In the genomic region with DNA sequence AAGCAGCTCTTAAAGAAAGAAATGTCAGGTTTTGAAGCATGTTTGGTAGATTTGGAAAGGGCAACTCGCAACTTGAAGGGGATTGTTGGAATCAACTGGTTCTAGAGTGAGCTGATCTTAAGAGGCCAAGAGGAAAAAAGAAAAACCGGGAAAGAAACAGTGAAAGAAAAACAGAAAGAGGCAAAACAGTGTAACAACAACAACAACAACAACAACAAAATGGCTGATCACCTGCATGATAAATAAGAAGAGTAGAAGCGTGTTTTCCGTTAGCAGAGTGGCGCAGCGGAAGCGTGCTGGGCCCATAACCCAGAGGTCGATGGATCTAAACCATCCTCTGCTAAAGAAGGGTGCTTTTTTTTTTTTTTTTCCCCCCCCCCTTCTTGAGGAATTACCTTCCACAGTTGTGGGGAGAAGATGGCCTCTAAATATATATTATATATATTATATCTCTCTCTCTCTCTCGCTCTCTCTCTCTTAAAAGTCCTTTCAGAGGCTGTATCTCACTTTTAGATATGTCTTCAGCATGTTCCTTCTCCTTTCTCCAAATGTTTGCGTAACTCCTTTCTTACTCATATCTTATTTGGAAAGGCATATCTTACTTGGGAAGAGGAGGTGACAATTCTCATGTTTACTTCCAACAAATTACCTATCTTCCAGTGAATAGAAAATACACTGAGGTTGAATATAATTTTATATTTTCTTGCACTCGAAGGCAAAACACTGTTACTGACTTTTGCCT, we compare ENCODE assay signal across 1 cellular context.
TF ChIP-seq lines count a peak whose summit lies in the region.

No MANE protein-coding gene starts in this region.

TF ChIP-seq in K562, 482 proteins besides CTCF, POLR2A, EP300 and RAD21 (continued from another document and continues in another):
- TF ChIP-seq, protein P1, sequence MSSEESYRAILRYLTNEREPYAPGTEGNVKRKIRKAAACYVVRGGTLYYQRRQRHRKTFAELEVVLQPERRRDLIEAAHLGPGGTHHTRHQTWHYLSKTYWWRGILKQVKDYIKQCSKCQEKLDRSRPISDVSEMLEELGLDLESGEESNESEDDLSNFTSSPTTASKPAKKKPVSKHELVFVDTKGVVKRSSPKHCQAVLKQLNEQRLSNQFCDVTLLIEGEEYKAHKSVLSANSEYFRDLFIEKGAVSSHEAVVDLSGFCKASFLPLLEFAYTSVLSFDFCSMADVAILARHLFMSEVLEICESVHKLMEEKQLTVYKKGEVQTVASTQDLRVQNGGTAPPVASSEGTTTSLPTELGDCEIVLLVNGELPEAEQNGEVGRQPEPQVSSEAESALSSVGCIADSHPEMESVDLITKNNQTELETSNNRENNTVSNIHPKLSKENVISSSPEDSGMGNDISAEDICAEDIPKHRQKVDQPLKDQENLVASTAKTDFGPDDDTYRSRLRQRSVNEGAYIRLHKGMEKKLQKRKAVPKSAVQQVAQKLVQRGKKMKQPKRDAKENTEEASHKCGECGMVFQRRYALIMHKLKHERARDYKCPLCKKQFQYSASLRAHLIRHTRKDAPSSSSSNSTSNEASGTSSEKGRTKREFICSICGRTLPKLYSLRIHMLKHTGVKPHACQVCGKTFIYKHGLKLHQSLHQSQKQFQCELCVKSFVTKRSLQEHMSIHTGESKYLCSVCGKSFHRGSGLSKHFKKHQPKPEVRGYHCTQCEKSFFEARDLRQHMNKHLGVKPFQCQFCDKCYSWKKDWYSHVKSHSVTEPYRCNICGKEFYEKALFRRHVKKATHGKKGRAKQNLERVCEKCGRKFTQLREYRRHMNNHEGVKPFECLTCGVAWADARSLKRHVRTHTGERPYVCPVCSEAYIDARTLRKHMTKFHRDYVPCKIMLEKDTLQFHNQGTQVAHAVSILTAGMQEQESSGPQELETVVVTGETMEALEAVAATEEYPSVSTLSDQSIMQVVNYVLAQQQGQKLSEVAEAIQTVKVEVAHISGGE (CRISPR knock-in tag; IDR thresholded peaks at IDR 0.05), result 0 out of 6 replicates have a peak, but pooled peaks of 1 of the 3 experiments have one; percentile 28
- TF ChIP-seq ZFP30 (CRISPR knock-in tag; IDR thresholded peaks at IDR 0.05; ENCODE audit: borderline replicate concordance) (no peak), ZNF134 (CRISPR knock-in tag; conservative IDR thresholded peaks at IDR 0.05) (no peak), NR4A1 (CRISPR knock-in tag; IDR thresholded peaks at IDR 0.05) (no peak), NR4A1 (tag; IDR thresholded peaks at IDR 0.05) (no peak), ZNF384 (IDR thresholded peaks at IDR 0.05; ENCODE audit: low read depth, low read length) (peak; percentile 96), EGR1 (conservative IDR thresholded peaks at IDR 0.05) (no peak), TCF7 (IDR thresholded peaks at IDR 0.05; ENCODE audit: borderline replicate concordance) (no peak), TBP (optimal IDR thresholded peaks at IDR 0.05; ENCODE audit: low read depth, low read length) (peak; percentile 99), ZKSCAN3 (CRISPR knock-in tag; IDR thresholded peaks at IDR 0.05) (no peak), IFI16 (CRISPR knock-in tag; IDR thresholded peaks at IDR 0.05) (no peak), DIDO1 (tag; IDR thresholded peaks at IDR 0.05; ENCODE audit: low read depth) (peak; percentile 66), BRD9 (IDR thresholded peaks at IDR 0.05; ENCODE audit: low read depth, partially characterized antibody) (peak; percentile 98), NUFIP1 (IDR thresholded peaks at IDR 0.05; ENCODE audit: partially characterized antibody) (peak; percentile 87), SMAD4 (CRISPR knock-in tag; conservative IDR thresholded peaks at IDR 0.05) (no peak), ZNF12 (CRISPR knock-in tag; IDR thresholded peaks at IDR 0.05) (no peak), ZNF316 (IDR thresholded peaks at IDR 0.05) (peak; percentile 28; the same call in 1 of the 2 replicates), SNIP1 (IDR thresholded peaks at IDR 0.05; ENCODE audit: low read depth) (no peak), BCL6 (CRISPR knock-in tag; IDR thresholded peaks at IDR 0.05) (no peak), MEF2D (tag; conservative IDR thresholded peaks at IDR 0.05; ENCODE audit: low read depth) (peak; percentile 50), BRF1 (IDR thresholded peaks at IDR 0.05; ENCODE audit: borderline replicate concordance, extremely low read depth, insufficient read length) (no peak), TFAM (CRISPR knock-in tag; conservative IDR thresholded peaks at IDR 0.05) (no peak), NFE2 (IDR thresholded peaks at IDR 0.05; ENCODE audit: low read depth) (no peak), ZSCAN32 (CRISPR knock-in tag; IDR thresholded peaks at IDR 0.05) (no peak), CBX8 (IDR thresholded peaks at IDR 0.05; ENCODE audit: borderline replicate concordance, extremely low read depth, low read depth, low read length, poor library complexity, severe bottlenecking) (no peak), POLR3A (IDR thresholded peaks at IDR 0.05; ENCODE audit: borderline replicate concordance, extremely low read depth, insufficient read depth, insufficient read length) (peak; percentile 90), MEF2A (IDR thresholded peaks at IDR 0.05; ENCODE audit: control insufficient read depth, low read depth, low read length) (no peak), CBX3 (IDR thresholded peaks at IDR 0.05; ENCODE audit: borderline replicate concordance in 1 of 2, low read length in 2 of 2) (0 out of 3 replicates have a peak, but pooled peaks of 1 of the 2 experiments have one; percentile 38), ZNF124 (CRISPR knock-in tag; IDR thresholded peaks at IDR 0.05) (no peak), ZNF696 (CRISPR knock-in tag; conservative IDR thresholded peaks at IDR 0.05) (no peak)
- TF ChIP-seq, protein P2, sequence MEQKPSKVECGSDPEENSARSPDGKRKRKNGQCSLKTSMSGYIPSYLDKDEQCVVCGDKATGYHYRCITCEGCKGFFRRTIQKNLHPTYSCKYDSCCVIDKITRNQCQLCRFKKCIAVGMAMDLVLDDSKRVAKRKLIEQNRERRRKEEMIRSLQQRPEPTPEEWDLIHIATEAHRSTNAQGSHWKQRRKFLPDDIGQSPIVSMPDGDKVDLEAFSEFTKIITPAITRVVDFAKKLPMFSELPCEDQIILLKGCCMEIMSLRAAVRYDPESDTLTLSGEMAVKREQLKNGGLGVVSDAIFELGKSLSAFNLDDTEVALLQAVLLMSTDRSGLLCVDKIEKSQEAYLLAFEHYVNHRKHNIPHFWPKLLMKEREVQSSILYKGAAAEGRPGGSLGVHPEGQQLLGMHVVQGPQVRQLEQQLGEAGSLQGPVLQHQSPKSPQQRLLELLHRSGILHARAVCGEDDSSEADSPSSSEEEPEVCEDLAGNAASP (IDR thresholded peaks at IDR 0.05), result no peak
- TF ChIP-seq, protein P3, sequence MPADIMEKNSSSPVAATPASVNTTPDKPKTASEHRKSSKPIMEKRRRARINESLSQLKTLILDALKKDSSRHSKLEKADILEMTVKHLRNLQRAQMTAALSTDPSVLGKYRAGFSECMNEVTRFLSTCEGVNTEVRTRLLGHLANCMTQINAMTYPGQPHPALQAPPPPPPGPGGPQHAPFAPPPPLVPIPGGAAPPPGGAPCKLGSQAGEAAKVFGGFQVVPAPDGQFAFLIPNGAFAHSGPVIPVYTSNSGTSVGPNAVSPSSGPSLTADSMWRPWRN (IDR thresholded peaks at IDR 0.05; ENCODE audit: low read depth), result 0 out of 2 replicates have a peak, but pooled peaks have one; percentile 33
- TF ChIP-seq, protein P4, sequence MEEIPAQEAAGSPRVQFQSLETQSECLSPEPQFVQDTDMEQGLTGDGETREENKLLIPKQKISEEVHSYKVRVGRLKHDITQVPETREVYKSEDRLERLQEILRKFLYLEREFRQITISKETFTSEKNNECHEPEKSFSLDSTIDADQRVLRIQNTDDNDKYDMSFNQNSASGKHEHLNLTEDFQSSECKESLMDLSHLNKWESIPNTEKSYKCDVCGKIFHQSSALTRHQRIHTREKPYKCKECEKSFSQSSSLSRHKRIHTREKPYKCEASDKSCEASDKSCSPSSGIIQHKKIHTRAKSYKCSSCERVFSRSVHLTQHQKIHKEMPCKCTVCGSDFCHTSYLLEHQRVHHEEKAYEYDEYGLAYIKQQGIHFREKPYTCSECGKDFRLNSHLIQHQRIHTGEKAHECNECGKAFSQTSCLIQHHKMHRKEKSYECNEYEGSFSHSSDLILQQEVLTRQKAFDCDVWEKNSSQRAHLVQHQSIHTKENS (CRISPR knock-in tag; IDR thresholded peaks at IDR 0.05), result no peak
- TF ChIP-seq, protein P5, sequence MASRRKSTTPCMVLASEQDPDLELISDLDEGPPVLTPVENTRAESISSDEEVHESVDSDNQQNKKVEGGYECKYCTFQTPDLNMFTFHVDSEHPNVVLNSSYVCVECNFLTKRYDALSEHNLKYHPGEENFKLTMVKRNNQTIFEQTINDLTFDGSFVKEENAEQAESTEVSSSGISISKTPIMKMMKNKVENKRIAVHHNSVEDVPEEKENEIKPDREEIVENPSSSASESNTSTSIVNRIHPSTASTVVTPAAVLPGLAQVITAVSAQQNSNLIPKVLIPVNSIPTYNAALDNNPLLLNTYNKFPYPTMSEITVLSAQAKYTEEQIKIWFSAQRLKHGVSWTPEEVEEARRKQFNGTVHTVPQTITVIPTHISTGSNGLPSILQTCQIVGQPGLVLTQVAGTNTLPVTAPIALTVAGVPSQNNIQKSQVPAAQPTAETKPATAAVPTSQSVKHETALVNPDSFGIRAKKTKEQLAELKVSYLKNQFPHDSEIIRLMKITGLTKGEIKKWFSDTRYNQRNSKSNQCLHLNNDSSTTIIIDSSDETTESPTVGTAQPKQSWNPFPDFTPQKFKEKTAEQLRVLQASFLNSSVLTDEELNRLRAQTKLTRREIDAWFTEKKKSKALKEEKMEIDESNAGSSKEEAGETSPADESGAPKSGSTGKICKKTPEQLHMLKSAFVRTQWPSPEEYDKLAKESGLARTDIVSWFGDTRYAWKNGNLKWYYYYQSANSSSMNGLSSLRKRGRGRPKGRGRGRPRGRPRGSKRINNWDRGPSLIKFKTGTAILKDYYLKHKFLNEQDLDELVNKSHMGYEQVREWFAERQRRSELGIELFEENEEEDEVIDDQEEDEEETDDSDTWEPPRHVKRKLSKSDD (conservative IDR thresholded peaks at IDR 0.05; ENCODE audit: low read length), result 0 out of 2 replicates have a peak, but pooled peaks have one; percentile 75
- TF ChIP-seq, protein P6, sequence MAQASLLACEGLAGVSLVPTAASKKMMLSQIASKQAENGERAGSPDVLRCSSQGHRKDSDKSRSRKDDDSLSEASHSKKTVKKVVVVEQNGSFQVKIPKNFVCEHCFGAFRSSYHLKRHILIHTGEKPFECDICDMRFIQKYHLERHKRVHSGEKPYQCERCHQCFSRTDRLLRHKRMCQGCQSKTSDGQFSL (CRISPR knock-in tag; IDR thresholded peaks at IDR 0.05), result peak; percentile 94
- TF ChIP-seq, protein P6 (tag; IDR thresholded peaks at IDR 0.05), result peak in 1 of 2 experiments; percentile 89; a peak in 2 of 4 replicates
- TF ChIP-seq, protein P7, sequence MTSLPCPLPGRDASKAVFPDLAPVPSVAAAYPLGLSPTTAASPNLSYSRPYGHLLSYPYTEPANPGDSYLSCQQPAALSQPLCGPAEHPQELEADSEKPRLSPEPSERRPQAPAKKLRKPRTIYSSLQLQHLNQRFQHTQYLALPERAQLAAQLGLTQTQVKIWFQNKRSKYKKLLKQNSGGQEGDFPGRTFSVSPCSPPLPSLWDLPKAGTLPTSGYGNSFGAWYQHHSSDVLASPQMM (CRISPR knock-in tag; IDR thresholded peaks at IDR 0.05), result no peak
- TF ChIP-seq, protein P8, sequence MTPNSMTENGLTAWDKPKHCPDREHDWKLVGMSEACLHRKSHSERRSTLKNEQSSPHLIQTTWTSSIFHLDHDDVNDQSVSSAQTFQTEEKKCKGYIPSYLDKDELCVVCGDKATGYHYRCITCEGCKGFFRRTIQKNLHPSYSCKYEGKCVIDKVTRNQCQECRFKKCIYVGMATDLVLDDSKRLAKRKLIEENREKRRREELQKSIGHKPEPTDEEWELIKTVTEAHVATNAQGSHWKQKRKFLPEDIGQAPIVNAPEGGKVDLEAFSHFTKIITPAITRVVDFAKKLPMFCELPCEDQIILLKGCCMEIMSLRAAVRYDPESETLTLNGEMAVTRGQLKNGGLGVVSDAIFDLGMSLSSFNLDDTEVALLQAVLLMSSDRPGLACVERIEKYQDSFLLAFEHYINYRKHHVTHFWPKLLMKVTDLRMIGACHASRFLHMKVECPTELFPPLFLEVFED (CRISPR knock-in tag; conservative IDR thresholded peaks at IDR 0.05), result 0 out of 2 replicates have a peak, but pooled peaks have one; percentile 90
- TF ChIP-seq, protein P9, sequence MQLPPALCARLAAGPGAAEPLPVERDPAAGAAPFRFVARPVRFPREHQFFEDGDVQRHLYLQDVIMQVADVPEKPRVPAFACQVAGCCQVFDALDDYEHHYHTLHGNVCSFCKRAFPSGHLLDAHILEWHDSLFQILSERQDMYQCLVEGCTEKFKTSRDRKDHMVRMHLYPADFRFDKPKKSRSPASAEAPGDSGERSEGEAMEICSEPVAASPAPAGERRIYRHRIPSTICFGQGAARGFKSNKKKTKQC (CRISPR knock-in tag; IDR thresholded peaks at IDR 0.05), result no peak
